Comparison of ENCODE assay signal across 11 cellular contexts in the genomic region with DNA sequence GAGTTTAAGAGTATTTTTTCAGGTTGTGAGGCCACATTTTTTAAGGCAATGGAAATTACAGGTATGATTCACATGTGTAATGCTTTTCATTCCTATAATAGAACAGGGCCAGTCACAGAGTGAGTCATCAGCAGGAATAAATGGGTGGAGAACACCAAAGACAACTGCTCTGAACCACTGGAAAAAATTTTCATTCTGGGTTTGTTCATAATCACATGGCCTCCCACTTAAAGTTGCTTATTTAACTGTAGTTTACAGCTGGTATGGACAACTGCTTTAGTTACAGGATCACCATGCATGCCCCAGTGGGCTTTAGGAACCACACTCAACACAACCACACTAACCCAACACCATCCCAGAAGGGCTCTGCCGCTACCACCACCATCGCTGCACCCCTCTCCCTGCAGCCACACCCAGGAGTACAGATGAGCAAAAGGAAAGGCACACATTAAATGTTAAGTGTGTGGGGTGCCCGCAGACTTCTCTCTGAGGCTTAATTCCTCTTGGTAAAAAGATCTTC.
DNase-seq lines count a peak whose midpoint lies in the region; ATAC-seq and TF ChIP-seq lines count a peak whose summit lies in the region.
"Had no signal": no experiment of that assay in that cellular context is flagged by ENCODE, and none has a peak within 500 bp of the region (broad histone marks: within the 10 kb centered on the region; RNA-seq: fewer than 3 reads in every experiment).

No MANE protein-coding gene starts in this region.

- no TSS peak for BruUV-seq in PC-3 (replicated peaks; lab: Mats Ljungman, UMichigan)
- BruUV-seq in OCI-LY7 (replicated peaks; lab: Mats Ljungman, UMichigan), result no TSS peak

- H3K4me1 Mint-ChIP-seq in T-cell, result no peaks in the 10 kb centered on the region
- no peaks in the 10 kb centered on the region for H3K4me1 Mint-ChIP-seq in activated CD8-positive, alpha-beta T cell treated with anti-CD3 and anti-CD28 coated beads, Interleukin-2, amount 10 ng/mL, durations not matched to agents 7 days and 5 days (ENCODE audit: low read depth)

- H4K20me1 ChIP-seq in PC-3 (ENCODE audit: low read length), result no peaks in the 10 kb centered on the region
- no peaks in the 10 kb centered on the region for H4K20me1 ChIP-seq in OCI-LY7 (ENCODE audit: insufficient read depth, low read length)

- H3K79me2 ChIP-seq in PC-3 (ENCODE audit: low read length) (peaks cover 38% of the 10 kb centered on the region), OCI-LY7 (ENCODE audit: insufficient read depth, low read depth, low read length) (no peaks in the 10 kb centered on the region)

- peak overlapping the region; percentile 90 for H3K27ac ChIP-seq in PC-3 (ENCODE audit: low read length)
- H3K27ac ChIP-seq in sigmoid colon, result peak overlapping the region in 3 of 4 donors; percentile 18 to 25 (median 18)
- H3K27ac ChIP-seq in OCI-LY7 (ENCODE audit: low read depth, low read length, poor library complexity, severe bottlenecking), result no peak overlapping the region
- H3K27ac ChIP-seq: VCaP had no signal

- DNase-seq in GM04504 (ENCODE audit: low read depth) (peak; percentile 48), PC-3 (peak; percentile 91), epithelial cell of esophagus (ENCODE audit: low read depth) (peak; percentile 93), sigmoid colon (no peak), T-cell (no peak), OCI-LY7 (ENCODE audit: low spot score) (no peak)
- DNase-seq in activated CD8-positive, alpha-beta T cell treated with anti-CD3 and anti-CD28 coated beads, Interleukin-2, amount 10 ng/mL, durations not matched to agents 7 days and 5 days, result no peak
- DNase-seq: NCI-H526 had no signal

- H3K27ac Mint-ChIP-seq in T-cell, result no peak overlapping the region
- no peak overlapping the region for H3K27ac Mint-ChIP-seq in activated CD8-positive, alpha-beta T cell treated with anti-CD3 and anti-CD28 coated beads, Interleukin-2, amount 10 ng/mL, durations not matched to agents 7 days and 5 days
- H3K27ac Mint-ChIP-seq: activated naive CD8-positive, alpha-beta T cell had no signal

- TF ChIP-seq EP300 in sigmoid colon (IDR thresholded peaks at IDR 0.05), result no peak

- 96 to 98% methylated on average over 3 of the region's 3 CpGs for WGBS in sigmoid colon, 2 donors

- peak overlapping the region; percentile 56 for H2AFZ ChIP-seq in PC-3 (ENCODE audit: low read length)
- no peak overlapping the region for H2AFZ ChIP-seq in OCI-LY7 (ENCODE audit: low read length)

- H3K36me3 Mint-ChIP-seq in T-cell, result no peaks in the 10 kb centered on the region
- H3K36me3 Mint-ChIP-seq in activated CD8-positive, alpha-beta T cell treated with anti-CD3 and anti-CD28 coated beads, Interleukin-2, amount 10 ng/mL, durations not matched to agents 7 days and 5 days (ENCODE audit: low read depth), result no peaks in the 10 kb centered on the region
- H3K36me3 Mint-ChIP-seq: activated naive CD8-positive, alpha-beta T cell had no signal

- no peaks in the 10 kb centered on the region for H3K9me2 ChIP-seq in PC-3 (replicated peaks; ENCODE audit: low read length)
- H3K9me2 ChIP-seq in OCI-LY7 (ENCODE audit: insufficient read depth, low read length), result no peaks in the 10 kb centered on the region

- H3K36me3 ChIP-seq in PC-3 (ENCODE audit: low read depth, low read length) (0 out of 2 replicates have a peak, but pooled peaks cover 2% of the 10 kb centered on the region), sigmoid colon (no peaks in the 10 kb centered on the region), OCI-LY7 (ENCODE audit: insufficient read depth, low read length) (no peaks in the 10 kb centered on the region)

- H3K9me3 ChIP-seq in PC-3 (ENCODE audit: low read length) (no peaks in the 10 kb centered on the region), sigmoid colon (no peaks in the 10 kb centered on the region), OCI-LY7 (ENCODE audit: low read length) (no peaks in the 10 kb centered on the region)

- CTCF ChIA-PET in PC-3 (lab: Charles Lee), result no interaction called here
- CTCF ChIA-PET in T-cell (lab: Charles Lee), result no interaction called here
- CTCF ChIA-PET in activated CD8-positive, alpha-beta T cell treated with anti-CD3 and anti-CD28 coated beads, Interleukin-2, amount 10 ng/mL, durations not matched to agents 7 days and 5 days (lab: Charles Lee), result no interaction called here
- CTCF ChIA-PET in OCI-LY7 (lab: Charles Lee; ENCODE audit: unreplicated experiment), result no interaction called here

- H3K27me3 ChIP-seq in PC-3 (ENCODE audit: low read length), result no peaks in the 10 kb centered on the region
- no peaks in the 10 kb centered on the region for H3K27me3 ChIP-seq in sigmoid colon

- intact Hi-C loops in PC-3 (cut with micrococcal nuclease) (loop anchor here (2.0 kb wide), 1 partner anchor 17 kb away; no protein-coding TSS in a partner anchor), sigmoid colon (cut with DNase I) (no loop called here), OCI-LY7 (cut with micrococcal nuclease; ENCODE audit: unreplicated experiment) (no loop called here)

- H3K9ac ChIP-seq in PC-3 (ENCODE audit: low read length), result peak overlapping the region; percentile 38

- TF ChIP-seq POLR2A in sigmoid colon (IDR thresholded peaks at IDR 0.05), result no peak

- POLR2A ChIA-PET in PC-3 (lab: Charles Lee; ENCODE audit: unreplicated experiment), result no interaction called here
- POLR2A ChIA-PET in T-cell (lab: Charles Lee), result no interaction called here
- POLR2A ChIA-PET in activated CD8-positive, alpha-beta T cell treated with anti-CD3 and anti-CD28 coated beads, Interleukin-2, amount 10 ng/mL, durations not matched to agents 7 days and 5 days (lab: Charles Lee), result no interaction called here
- POLR2A ChIA-PET in OCI-LY7 (lab: Charles Lee), result no interaction called here

- H3K27me3 Mint-ChIP-seq in T-cell, result no peaks in the 10 kb centered on the region
- peaks cover 6% of the 10 kb centered on the region for H3K27me3 Mint-ChIP-seq in activated CD8-positive, alpha-beta T cell treated with anti-CD3 and anti-CD28 coated beads, Interleukin-2, amount 10 ng/mL, durations not matched to agents 7 days and 5 days (ENCODE audit: low read depth)

- ATAC-seq in PC-3, result peak; percentile 95
- no peak for ATAC-seq in T-cell (replicated peaks in 1 of 4)
- no peak for ATAC-seq in activated CD8-positive, alpha-beta T cell treated with anti-CD3 and anti-CD28 coated beads, Interleukin-2, amount 10 ng/mL, durations not matched to agents 7 days and 5 days
- ATAC-seq in GM18502 (IDR thresholded peaks at IDR 0.05; ENCODE audit: poor library complexity, unreplicated experiment), result no peak

- H3K4me1 ChIP-seq in PC-3 (ENCODE audit: insufficient read depth, low read length) (peaks cover 44% of the 10 kb centered on the region), sigmoid colon (peaks cover 0 to 97% (median 37%) of the 10 kb centered on the region in 4 donors), OCI-LY7 (ENCODE audit: insufficient read depth, low read length, poor library complexity, severe bottlenecking) (no peaks in the 10 kb centered on the region)

- H3F3A ChIP-seq in PC-3 (ENCODE audit: low read length, unreplicated experiment), result no peaks in the 10 kb centered on the region

- no peaks in the 10 kb centered on the region for H3K9me3 Mint-ChIP-seq in T-cell
- no peaks in the 10 kb centered on the region for H3K9me3 Mint-ChIP-seq in activated CD8-positive, alpha-beta T cell treated with anti-CD3 and anti-CD28 coated beads, Interleukin-2, amount 10 ng/mL, durations not matched to agents 7 days and 5 days (ENCODE audit: insufficient read depth)

- H3K4me2 ChIP-seq in PC-3 (ENCODE audit: low read length), result peak overlapping the region; percentile 65
- no peak overlapping the region for H3K4me2 ChIP-seq in OCI-LY7 (ENCODE audit: low read length)

- H3K4me3 ChIP-seq in PC-3 (ENCODE audit: low read length) (peak overlapping the region; percentile 24; the same call in 1 of the 2 replicates), epithelial cell of esophagus (ENCODE audit: low read length) (no peak overlapping the region), sigmoid colon (no peak overlapping the region), OCI-LY7 (ENCODE audit: low read depth, low read length, poor library complexity, severe bottlenecking) (no peak overlapping the region)

- TF ChIP-seq CTCF in PC-3 (conservative IDR thresholded peaks at IDR 0.05; ENCODE audit: low read depth, low read length), result no peak
- no peak for TF ChIP-seq CTCF in epithelial cell of esophagus (IDR thresholded peaks at IDR 0.05; ENCODE audit: insufficient read depth, low read depth, low read length, missing control alignments)
- TF ChIP-seq CTCF in sigmoid colon (IDR thresholded peaks at IDR 0.05), result no peak
- no peak for TF ChIP-seq CTCF in OCI-LY7 (conservative IDR thresholded peaks at IDR 0.05; ENCODE audit: low read length)

- no peak overlapping the region for H3K4me3 Mint-ChIP-seq in T-cell
- H3K4me3 Mint-ChIP-seq in activated CD8-positive, alpha-beta T cell treated with anti-CD3 and anti-CD28 coated beads, Interleukin-2, amount 10 ng/mL, durations not matched to agents 7 days and 5 days, result no peak overlapping the region
- H3K4me3 Mint-ChIP-seq: activated naive CD8-positive, alpha-beta T cell had no signal

Comparison
In these comparisons a context has a peak if more than half of its experiments do, and no peak if none do; other contexts are left out.
1. DNase-seq: peak in GM04504 (single experiment), PC-3 (single experiment) and epithelial cell of esophagus (single experiment); none in sigmoid colon (single experiment), T-cell (0 of 34), activated CD8-positive, alpha-beta T cell treated with anti-CD3 and anti-CD28 coated beads, Interleukin-2, amount 10 ng/mL, durations not matched to agents 7 days and 5 days (single experiment) and OCI-LY7 (single experiment).